Comparison of ENCODE assay signal across 1 cellular context in genomic region chr17:19370493-19370960, GRCh38.
TF ChIP-seq lines count a peak whose summit lies in the region.

No MANE protein-coding gene starts in this region.

TF ChIP-seq in GM12878, 131 proteins besides CTCF, POLR2A, EP300 and RAD21 (continued from another document):
- TF ChIP-seq RUNX3 (IDR thresholded peaks at IDR 0.05; ENCODE audit: low read length), result peak; percentile 78
- peak; percentile 62 for TF ChIP-seq IKZF1 (conservative IDR thresholded peaks at IDR 0.05)
- 0 out of 2 replicates have a peak, but pooled peaks have one; percentile 17 for TF ChIP-seq LARP7 (IDR thresholded peaks at IDR 0.05)
- 0 out of 2 replicates have a peak, but pooled peaks have one; percentile 22 for TF ChIP-seq CBFB (IDR thresholded peaks at IDR 0.05; ENCODE audit: low read depth)
- no peak for TF ChIP-seq ZBTB33 (IDR thresholded peaks at IDR 0.05)
- TF ChIP-seq NFXL1 (IDR thresholded peaks at IDR 0.05; ENCODE audit: borderline replicate concordance), result no peak
